In genomic region chr6:46655803-46656202, GRCh38 we compare ENCODE assay signal across 10 cellular contexts. TPM values are rescaled to one million over a fixed set of nuclear protein-coding genes. Genes with fewer than 3 reads are reported as not detected.
DNase-seq lines count a peak whose midpoint lies in the region; ATAC-seq and TF ChIP-seq lines count a peak whose summit lies in the region.
"Had no signal": no experiment of that assay in that cellular context is flagged by ENCODE, and none has a peak within 500 bp of the region (broad histone marks: within the 10 kb centered on the region; RNA-seq: fewer than 3 reads in every experiment).

No MANE protein-coding gene starts in this region.

- no peaks in the 10 kb centered on the region for H3F3A ChIP-seq in OCI-LY1 (ENCODE audit: insufficient read depth, low read length)

- H3K27me3 ChIP-seq in OCI-LY1 (ENCODE audit: insufficient read depth, low read length) (no peaks in the 10 kb centered on the region), psoas muscle (ENCODE audit: insufficient read depth in 3 of 3, low read length in 2 of 3) (no peaks in the 10 kb centered on the region), stomach (no peaks in the 10 kb centered on the region)

- peak; percentile 79 for TF ChIP-seq CTCF in OCI-LY1 (IDR thresholded peaks at IDR 0.05; ENCODE audit: low read length)
- peak; percentile 35 for TF ChIP-seq CTCF in epithelial cell of esophagus (IDR thresholded peaks at IDR 0.05; ENCODE audit: insufficient read depth, low read depth, low read length, missing control alignments)
- peak; percentile 10 for TF ChIP-seq CTCF in psoas muscle (IDR thresholded peaks at IDR 0.05)
- TF ChIP-seq CTCF in stomach (IDR thresholded peaks at IDR 0.05): no peak

- H3K36me3 ChIP-seq in OCI-LY1 (ENCODE audit: insufficient read depth, low read length) (peaks cover 42% of the 10 kb centered on the region), psoas muscle (ENCODE audit: insufficient read depth in 1 of 2, low read depth in 1 of 2) (peaks cover 0 to 45% of the 10 kb centered on the region in 2 donors), stomach (peaks cover 0 to 16% (median 9%) of the 10 kb centered on the region in 4 donors)

- 75 to 80% (median 79%) methylated on average over 6 of the region's 6 CpGs for WGBS in psoas muscle, 3 donors
- 66 to 75% (median 70%) methylated on average over 6 of the region's 6 CpGs for WGBS in stomach, 5 donors

- H3K9me3 ChIP-seq in OCI-LY1 (ENCODE audit: low read length): no peaks in the 10 kb centered on the region
- no peaks in the 10 kb centered on the region for H3K9me3 ChIP-seq in psoas muscle
- H3K9me3 ChIP-seq in stomach: no peaks in the 10 kb centered on the region

- H3K9ac ChIP-seq in OCI-LY1 (ENCODE audit: low read length): no peak overlapping the region; the same call in 1 of the 2 replicates

- ATAC-seq in psoas muscle: no peak
- ATAC-seq in GM18519 (IDR thresholded peaks at IDR 0.05; ENCODE audit: low FRiP score, unreplicated experiment): no peak
- no peak for ATAC-seq in Right ventricle myocardium inferior
- ATAC-seq: right cardiac atrium had no signal

- H3K4me1 ChIP-seq in OCI-LY1 (ENCODE audit: insufficient read depth, low read length, severe bottlenecking): peaks cover 23% of the 10 kb centered on the region
- peaks cover 14% of the 10 kb centered on the region for H3K4me1 ChIP-seq in psoas muscle
- H3K4me1 ChIP-seq in stomach: peaks cover 0 to 33% (median 22%) of the 10 kb centered on the region in 4 donors

- intact Hi-C loops in psoas muscle (cut with DNase I): no loop called here
- intact Hi-C loops in stomach (cut with DNase I; ENCODE audit: low total_unique reads): no loop called here
- intact Hi-C loops in Right ventricle myocardium inferior (cut with DNase I): no loop called here

- H4K20me1 ChIP-seq in OCI-LY1 (ENCODE audit: insufficient read depth, low read length): no peaks in the 10 kb centered on the region

- no peak overlapping the region for H2AFZ ChIP-seq in OCI-LY1 (ENCODE audit: low read length)

- H3K27ac ChIP-seq in OCI-LY1 (ENCODE audit: low read depth, low read length, poor library complexity, severe bottlenecking) (no peak overlapping the region), psoas muscle (no peak overlapping the region), stomach (no peak overlapping the region)

- H3K79me2 ChIP-seq in OCI-LY1 (ENCODE audit: insufficient read depth, low read length): peaks cover 47% of the 10 kb centered on the region

- peak; percentile 57 for DNase-seq in NCI-H748 (lab: John Stamatoyannopoulos, UW; ENCODE audit: unreplicated experiment)
- DNase-seq in NCI-H748 treated with DMSO at 0.1 percent for 48 hours (lab: John Stamatoyannopoulos, UW): no peak
- peak; percentile 16 for DNase-seq in epithelial cell of esophagus (ENCODE audit: low read depth)
- DNase-seq in psoas muscle: no peak
- no peak for DNase-seq in stomach
- DNase-seq in Right ventricle myocardium inferior (ENCODE audit: missing footprints): no peak
- DNase-seq: right cardiac atrium had no signal

- no peak for TF ChIP-seq EP300 in stomach (IDR thresholded peaks at IDR 0.05)

- H3K9me2 ChIP-seq in OCI-LY1 (ENCODE audit: low read depth, low read length): no peaks in the 10 kb centered on the region

- H3K4me3 ChIP-seq in OCI-LY1 (ENCODE audit: low read depth, low read length, poor library complexity, severe bottlenecking): peak overlapping the region; percentile 91
- H3K4me3 ChIP-seq in epithelial cell of esophagus (ENCODE audit: low read length): no peak overlapping the region
- no peak overlapping the region for H3K4me3 ChIP-seq in psoas muscle
- H3K4me3 ChIP-seq in stomach: no peak overlapping the region

- TF ChIP-seq POLR2A in stomach (IDR thresholded peaks at IDR 0.05): no peak

- peak overlapping the region; percentile 97 for H3K4me2 ChIP-seq in OCI-LY1 (ENCODE audit: low read length)

RNA-seq across cellular contexts. Expression of gene SLC25A27, which starts 3.0 kb away (rescaled TPM):
- total RNA-seq in psoas muscle: 10 to 100 TPM in 1 of 4 donors, 1 to 10 TPM in 3; 6.8 to 13.3 (median 8.4) TPM
- 1 to 10 TPM; 2.1 to 5.3 (median 2.2) TPM for polyA plus RNA-seq in psoas muscle
- 10 to 100 TPM in 4 of 5 donors, 1 to 10 TPM in 1; 6.7 to 55.8 (median 46.1) TPM for total RNA-seq in stomach
- 10 to 100 TPM in 1 of 3 donors, 1 to 10 TPM in 2; 1.6 to 35.3 (median 4.6) TPM for polyA plus RNA-seq in stomach
- total RNA-seq in Right ventricle myocardium inferior: 11.1 TPM

RNA-seq across cellular contexts. Expression of gene CYP39A1, which starts 3.2 kb away (rescaled TPM):
- under 1 TPM; 0.62 to 0.90 (median 0.67) TPM for total RNA-seq in psoas muscle
- 1 to 10 TPM in 1 of 3 donors, under 1 TPM in 2; 0.34 to 2.0 (median 0.58) TPM for polyA plus RNA-seq in psoas muscle
- total RNA-seq in stomach: 10 to 100 TPM in 1 of 5 donors, 1 to 10 TPM in 3, not detected in 1; 1.8 to 11.6 (median 7.9) TPM
- polyA plus RNA-seq in stomach: 1 to 10 TPM; 4.7 to 8.2 (median 5.9) TPM
- total RNA-seq in Right ventricle myocardium inferior: 4.8 TPM

RNA-seq across cellular contexts. Expression of gene TDRD6, which starts 31.9 kb away (rescaled TPM):
- total RNA-seq in psoas muscle (under 1 TPM; 0.17 to 0.42 (median 0.23) TPM), stomach (1 to 10 TPM in 1 of 5 donors, under 1 TPM in 1, not detected in 3; 0.89 to 1.5 TPM), Right ventricle myocardium inferior (0.35 TPM)
- polyA plus RNA-seq in psoas muscle (under 1 TPM; 0.04 to 0.45 (median 0.13) TPM), stomach (under 1 TPM in 1 of 3 donors, not detected in 2; 0.48 TPM)
- total RNA-seq: HT1080 had no signal

Comparison
In these comparisons a context has a peak if more than half of its experiments do, and no peak if none do; other contexts are left out.
1. DNase-seq: peak in NCI-H748 (single experiment) and epithelial cell of esophagus (single experiment); none in NCI-H748 treated with DMSO at 0.1 percent for 48 hours (single experiment), psoas muscle (0 of 2), stomach (single experiment) and Right ventricle myocardium inferior (single experiment).
2. CTCF ChIP-seq: peak in OCI-LY1 (single experiment), epithelial cell of esophagus (single experiment) and psoas muscle (single experiment); none in stomach (0 of 7).